ENCODE assay signal across 8 cellular contexts in the genomic region with DNA sequence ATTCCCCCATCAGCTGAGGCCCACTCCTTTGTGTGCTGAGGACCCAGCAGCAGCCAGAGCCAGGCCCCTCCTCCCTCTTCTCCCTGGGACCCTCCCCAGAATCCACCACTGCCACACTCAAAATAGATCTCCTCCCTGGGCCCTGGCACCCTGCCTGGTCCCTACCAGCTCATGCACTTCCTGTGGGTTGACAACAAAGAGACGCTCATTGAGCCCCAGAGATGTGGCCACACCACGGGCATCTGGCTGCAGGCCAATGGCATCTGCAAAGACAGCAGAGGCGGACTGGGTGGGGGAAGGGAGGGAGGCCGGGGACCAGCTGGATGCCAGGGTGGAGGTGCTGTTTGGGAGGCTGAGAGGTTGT. TPM values are rescaled to one million over a fixed set of nuclear protein-coding genes. Genes with fewer than 3 reads are reported as not detected.
DNase-seq lines count a peak whose midpoint lies in the region; ATAC-seq and TF ChIP-seq lines count a peak whose summit lies in the region.

No MANE protein-coding gene starts in this region.

- ATAC-seq in GM18867 (IDR thresholded peaks at IDR 0.05; ENCODE audit: unreplicated experiment) (peak; percentile 48), aorta (ENCODE audit: low FRiP score) (no peak), HG03095 (IDR thresholded peaks at IDR 0.05; ENCODE audit: unreplicated experiment) (no peak)
- peak; percentile 70 for ATAC-seq in activated CD4-positive, alpha-beta T cell treated with anti-CD3 and anti-CD28 coated beads for 36 hours

- CTCF ChIA-PET in activated CD4-positive, alpha-beta T cell treated with anti-CD3 and anti-CD28 coated beads for 36 hours (lab: Charles Lee), result interaction anchor here (0.6 to 13.4 kb wide), 37 partner anchors 9 to 557 kb away, joined by 3 to 449 read pairs (median 5); a partner anchor contains a TSS

- peaks cover 17% of the 10 kb centered on the region for H3K4me1 Mint-ChIP-seq in activated CD4-positive, alpha-beta T cell treated with anti-CD3 and anti-CD28 coated beads for 36 hours

- POLR2A ChIA-PET in activated CD4-positive, alpha-beta T cell treated with anti-CD3 and anti-CD28 coated beads for 36 hours (lab: Charles Lee), result interaction anchor here (0.8 kb wide), 1 partner anchor 9 kb away, joined by 3 read pairs; no protein-coding TSS in a partner anchor

- H3K27ac ChIP-seq in dorsolateral prefrontal cortex (peak overlapping the region; percentile 61 to 98 (median 95)), aorta (ENCODE audit: low read depth in 1 of 2, low read length in 2 of 2) (no peak overlapping the region)

- no peaks in the 10 kb centered on the region for H3K9me3 ChIP-seq in aorta (ENCODE audit: control insufficient read depth, low read length)

- intact Hi-C loops in activated CD4-positive, alpha-beta T cell treated with anti-CD3 and anti-CD28 coated beads for 36 hours (cut with DNase I, micrococcal nuclease), result no loop called here
- intact Hi-C loops in dorsolateral prefrontal cortex (cut with DNase I), result loop anchor here (1.0 to 2.0 kb wide), 2 partner anchors 17 to 37 kb away; a partner anchor contains a TSS
- intact Hi-C loops in aorta (cut with DNase I), result no loop called here

- no peaks in the 10 kb centered on the region for H3K36me3 Mint-ChIP-seq in activated CD4-positive, alpha-beta T cell treated with anti-CD3 and anti-CD28 coated beads for 36 hours (ENCODE audit: low read depth)

- DNase-seq in NCI-H1694 treated with DMSO at 0.1 percent for 48 hours (lab: John Stamatoyannopoulos, UW) (peak; percentile 50), dorsolateral prefrontal cortex (peak; percentile 54 to 99 (median 96)), nucleus accumbens (lab: John Stamatoyannopoulos, UW) (peak in 55 of 56 donors; percentile 32 to 98 (median 89)), aorta (peak; percentile 88 to 93), NCI-H1048 (lab: John Stamatoyannopoulos, UW) (no peak)
- DNase-seq in activated CD4-positive, alpha-beta T cell treated with anti-CD3 and anti-CD28 coated beads for 36 hours, result peak; percentile 80

- no peaks in the 10 kb centered on the region for H3K36me3 ChIP-seq in aorta (ENCODE audit: control insufficient read depth in 1 of 2, insufficient read depth in 2 of 2, low read length in 1 of 2)

- peaks cover 2% of the 10 kb centered on the region for H3K27me3 Mint-ChIP-seq in activated CD4-positive, alpha-beta T cell treated with anti-CD3 and anti-CD28 coated beads for 36 hours

- no peak overlapping the region for H3K4me3 Mint-ChIP-seq in activated CD4-positive, alpha-beta T cell treated with anti-CD3 and anti-CD28 coated beads for 36 hours

- WGBS in aorta, 2 donors, result 2 to 9% methylated on average over 4 of the region's 4 CpGs

- no peak overlapping the region for H3K27ac Mint-ChIP-seq in activated CD4-positive, alpha-beta T cell treated with anti-CD3 and anti-CD28 coated beads for 36 hours

- peaks cover 0 to 1% of the 10 kb centered on the region in 2 donors for H3K4me1 ChIP-seq in aorta (ENCODE audit: control insufficient read depth in 1 of 2, insufficient read depth in 2 of 2, low read length in 2 of 2)

- peak in 2 of 56 donors; percentile 13 to 39 for TF ChIP-seq CTCF in dorsolateral prefrontal cortex (IDR thresholded peaks at IDR 0.05 in 54 of 56, conservative IDR thresholded peaks at IDR 0.05 in 2 of 56; ENCODE audit: low read depth in 1 of 56, partially characterized antibody in 56 of 56)

- no peaks in the 10 kb centered on the region for H3K9me3 Mint-ChIP-seq in activated CD4-positive, alpha-beta T cell treated with anti-CD3 and anti-CD28 coated beads for 36 hours (ENCODE audit: low read depth)

- H3K4me3 ChIP-seq in dorsolateral prefrontal cortex, result peak overlapping the region in 5 of 59 donors; percentile 5 to 30 (median 21)
- no peak overlapping the region for H3K4me3 ChIP-seq in aorta (ENCODE audit: low read length in 2 of 2)

- H3K27me3 ChIP-seq in dorsolateral prefrontal cortex, result no peaks in the 10 kb centered on the region
- H3K27me3 ChIP-seq in aorta (ENCODE audit: control insufficient read depth in 1 of 2, insufficient read depth in 2 of 2, low read length in 1 of 2), result no peaks in the 10 kb centered on the region

RNA-seq across cellular contexts. Expression of a gene that starts 16.0 kb away (rescaled TPM):
- not detected for total RNA-seq in activated CD4-positive, alpha-beta T cell treated with anti-CD3 and anti-CD28 coated beads for 36 hours
- 1 to 10 TPM in 111 of 120 experiments, under 1 TPM in 9; 0.65 to 4.5 (median 2.0) TPM for total RNA-seq in dorsolateral prefrontal cortex
- total RNA-seq in aorta, result 1 to 10 TPM in 1 of 2 donors, under 1 TPM in 1; 0.29 to 1.7 TPM
- under 1 TPM in 1 of 2 donors, not detected in 1; 0.74 TPM for polyA plus RNA-seq in aorta

RNA-seq across cellular contexts. Expression of a gene that starts 17.4 kb away (rescaled TPM):
- under 1 TPM; 0.43 to 0.83 TPM for total RNA-seq in activated CD4-positive, alpha-beta T cell treated with anti-CD3 and anti-CD28 coated beads for 36 hours
- total RNA-seq in dorsolateral prefrontal cortex (100 to 1,000 TPM in 51 of 120 experiments, 10 to 100 TPM in 69; 33.3 to 206 (median 93.7) TPM), aorta (100 to 1,000 TPM in 1 of 2 donors, 10 to 100 TPM in 1; 39.2 to 139 TPM)
- 100 to 1,000 TPM in 1 of 2 donors, 1 to 10 TPM in 1; 3.1 to 149 TPM for polyA plus RNA-seq in aorta

RNA-seq across cellular contexts. Expression of a gene that starts 31.7 kb away (rescaled TPM):
- 1 to 10 TPM; 5.9 to 8.5 TPM for total RNA-seq in activated CD4-positive, alpha-beta T cell treated with anti-CD3 and anti-CD28 coated beads for 36 hours
- total RNA-seq in dorsolateral prefrontal cortex (100 to 1,000 TPM in 84 of 120 experiments, 10 to 100 TPM in 36; 71.9 to 264 (median 114) TPM), aorta (10 to 100 TPM; 35.7 to 51.3 TPM)
- 10 to 100 TPM; 19.7 to 33.6 TPM for polyA plus RNA-seq in aorta

RNA-seq across cellular contexts. Expression of a gene that starts 35.5 kb away (rescaled TPM):
- 10 to 100 TPM; 55.3 to 62.8 TPM for total RNA-seq in activated CD4-positive, alpha-beta T cell treated with anti-CD3 and anti-CD28 coated beads for 36 hours
- 10 to 100 TPM; 18.5 to 41.3 (median 28.2) TPM for total RNA-seq in dorsolateral prefrontal cortex
- total RNA-seq in aorta, result 10 to 100 TPM; 18.6 to 22.7 TPM
- polyA plus RNA-seq in aorta, result 1 to 10 TPM; 4.6 to 7.8 TPM

Comparison
In these comparisons a context has a peak if more than half of its experiments do, and no peak if none do; other contexts are left out.
1. ATAC-seq: peak in GM18867 (single experiment) and activated CD4-positive, alpha-beta T cell treated with anti-CD3 and anti-CD28 coated beads for 36 hours (single experiment); none in aorta (single experiment) and HG03095 (single experiment).
2. H3K27ac ChIP-seq: peak in dorsolateral prefrontal cortex (59 of 59); none in aorta (0 of 2).
3. RNA of a gene that starts 17.4 kb away (total RNA-seq): 39.2 to 139 TPM in aorta and 33.3 to 206 TPM in dorsolateral prefrontal cortex; 0.43 to 0.83 TPM in activated CD4-positive, alpha-beta T cell treated with anti-CD3 and anti-CD28 coated beads for 36 hours; every median in the first group is over 10 times any median in the second.
4. intact Hi-C loops: an anchor here in dorsolateral prefrontal cortex (1.0 to 2.0 kb wide); none called in activated CD4-positive, alpha-beta T cell treated with anti-CD3 and anti-CD28 coated beads for 36 hours and aorta.